Comparison of ENCODE assay signal across 8 cellular contexts in the genomic region with DNA sequence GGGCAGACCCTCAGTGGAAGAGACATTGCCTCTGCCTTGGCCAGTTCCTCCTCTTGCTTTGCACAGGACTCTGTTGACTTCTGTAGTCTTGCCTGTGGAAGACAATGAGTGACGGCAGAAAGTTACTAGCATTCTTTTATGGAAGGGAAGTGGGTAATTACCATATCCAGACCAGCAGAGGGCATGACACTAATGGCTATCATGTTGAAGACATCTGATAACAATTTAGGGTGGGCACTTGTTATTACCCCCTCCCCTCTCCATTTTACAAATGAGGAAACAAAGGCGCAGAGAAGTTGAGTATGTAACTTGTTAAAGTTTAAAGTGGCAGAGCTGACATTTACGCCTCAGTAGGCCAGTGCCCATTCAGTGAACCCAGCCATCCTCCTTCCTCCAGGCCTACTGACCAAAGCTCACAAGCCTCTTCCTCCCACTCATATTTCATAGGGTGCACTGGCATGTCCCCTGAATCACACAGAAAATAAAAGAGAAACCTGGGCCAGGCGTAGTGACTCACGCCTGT. TPM values are rescaled to one million over a fixed set of nuclear protein-coding genes. Genes with fewer than 3 reads are reported as not detected.
A peak's percentile ranks its signal among the peaks of the same experiment; 100 is the strongest.
DNase-seq lines count a peak whose midpoint lies in the region; ATAC-seq lines count a peak whose summit lies in the region.

No MANE protein-coding gene starts in this region.

- WGBS in GM23248 (ENCODE audit: low coverage in 1 of 2, low lambda C conversion rate in 2 of 2, missing lambda C conversion rate in 2 of 2), 2 experiments, result 41 to 45% methylated on average over 5 of the region's 5 CpGs
- 81% methylated on average over 5 of the region's 5 CpGs for WGBS in right cardiac atrium

- no peaks in the 10 kb centered on the region for H4K20me1 ChIP-seq in GM23248 (ENCODE audit: insufficient read depth)

- H3K27ac ChIP-seq in GM23248 (peak overlapping the region; percentile 50), iPS-20b (ENCODE audit: low read length) (no peak overlapping the region), right cardiac atrium (ENCODE audit: low read length) (no peak overlapping the region)

- no peak overlapping the region; the same call in 1 of the 2 replicates for H3K4me3 ChIP-seq in GM23248
- H3K4me3 ChIP-seq in iPS-20b (ENCODE audit: low read length), result no peak overlapping the region
- no peak overlapping the region for H3K4me3 ChIP-seq in right cardiac atrium (ENCODE audit: low read length)

- no peaks in the 10 kb centered on the region for H3K9me2 ChIP-seq in GM23248 (ENCODE audit: insufficient read depth)

- H3K4me1 ChIP-seq in GM23248 (ENCODE audit: insufficient read depth) (peaks cover 20% of the 10 kb centered on the region), iPS-20b (ENCODE audit: insufficient read depth, low read length) (peaks cover 12% of the 10 kb centered on the region), right cardiac atrium (ENCODE audit: control insufficient read depth, insufficient read depth, low read length) (peaks cover 2% of the 10 kb centered on the region)

- in situ Hi-C loops in GM23248 (cut with MboI), result loop anchor here (25.0 kb wide), 1 partner anchor 720 kb away; a partner anchor contains a TSS

- H3F3A ChIP-seq in GM23248 (ENCODE audit: insufficient read depth), result no peaks in the 10 kb centered on the region

- intact Hi-C loops in right cardiac atrium (cut with DNase I), result no loop called here

- no peak overlapping the region for H2AFZ ChIP-seq in GM23248

- H3K4me2 ChIP-seq in GM23248 (ENCODE audit: unreplicated experiment), result peak overlapping the region; percentile 39

- H3K27me3 ChIP-seq in GM23248 (replicated peaks; ENCODE audit: insufficient read depth) (peaks cover under 1% of the 10 kb centered on the region; the same call in 1 of the 2 replicates), iPS-20b (ENCODE audit: insufficient read depth, low read length) (no peaks in the 10 kb centered on the region), right cardiac atrium (ENCODE audit: control insufficient read depth, insufficient read depth) (no peaks in the 10 kb centered on the region)

- H3K9ac ChIP-seq in GM23248, result peak overlapping the region; percentile 33
- H3K9ac ChIP-seq in iPS-20b (ENCODE audit: low read depth, low read length), result peak overlapping the region; percentile 34; the same call in 1 of the 2 replicates

- no peaks in the 10 kb centered on the region for H3K36me3 ChIP-seq in GM23248 (ENCODE audit: low read depth)
- H3K36me3 ChIP-seq in iPS-20b (ENCODE audit: insufficient read depth, low read depth, low read length), result no peaks in the 10 kb centered on the region

- H3K79me2 ChIP-seq in GM23248 (ENCODE audit: insufficient read depth), result no peaks in the 10 kb centered on the region

- H3K9me3 ChIP-seq in GM23248 (ENCODE audit: low read depth), result no peaks in the 10 kb centered on the region
- H3K9me3 ChIP-seq in iPS-20b (ENCODE audit: insufficient read depth, low read depth, low read length), result no peaks in the 10 kb centered on the region
- no peaks in the 10 kb centered on the region for H3K9me3 ChIP-seq in right cardiac atrium (ENCODE audit: control insufficient read depth, low read length)

- no peak for ATAC-seq in HG02870 (IDR thresholded peaks at IDR 0.05; ENCODE audit: unreplicated experiment)
- no peak for ATAC-seq in right cardiac atrium

- DNase-seq in AG08395 (ENCODE audit: low spot score), result peak; percentile 22
- DNase-seq in GM23248, result peak; percentile 54
- peak; percentile 45 for DNase-seq in T1000 (lab: John Stamatoyannopoulos, UW)
- no peak for DNase-seq in NK-92 (lab: John Stamatoyannopoulos, UW; ENCODE audit: unreplicated experiment)
- DNase-seq in right cardiac atrium, result no peak
- DNase-seq in NCI-H2029 (lab: John Stamatoyannopoulos, UW), result no peak

RNA-seq across cellular contexts. Expression of a gene that starts 48.2 kb away (rescaled TPM):
- total RNA-seq in GM23248 (2014; rRNA removed; shearing (Covaris generic)), result 2.0 and 2.2 TPM in 2 replicates
- polyA plus RNA-seq in GM23248 (2016; fragmentation: Nextera tagmentation; extraction: Ambion mirVana) (0.93 and 1.4 TPM in 2 replicates), right cardiac atrium (0.63 TPM)
- 1 to 10 TPM; 1.7 to 8.5 (median 3.5) TPM for total RNA-seq in right cardiac atrium

Comparison
In these comparisons a context has a peak if more than half of its experiments do, and no peak if none do; other contexts are left out.
1. DNase-seq: peak in AG08395 (single experiment), GM23248 (single experiment) and T1000 (single experiment); none in NK-92 (single experiment), right cardiac atrium (0 of 3) and NCI-H2029 (single experiment).